Comparison of ENCODE assay signal across 19 cellular contexts in genomic region chr10:125003901-125004467, GRCh38.
DNase-seq lines count a peak whose midpoint lies in the region; ATAC-seq, FAIRE-seq and TF ChIP-seq lines count a peak whose summit lies in the region.
"Had no signal": no experiment of that assay in that cellular context is flagged by ENCODE, and none has a peak within 500 bp of the region (broad histone marks: within the 10 kb centered on the region; RNA-seq: fewer than 3 reads in every experiment).

No MANE protein-coding gene starts in this region.

- H3K23ac ChIP-seq in H9 (ENCODE audit: insufficient read length, low read depth, low read length) = no peak overlapping the region
- H3K23ac ChIP-seq in H1 (ENCODE audit: insufficient read length) = no peak overlapping the region

- H3F3A ChIP-seq in SK-N-SH (replicated peaks; ENCODE audit: insufficient read depth) = no peaks in the 10 kb centered on the region

- no peak overlapping the region for H2BK120ac ChIP-seq in H9 (ENCODE audit: low read depth, low read length, poor library complexity, severe bottlenecking)
- no peak overlapping the region for H2BK120ac ChIP-seq in H1 (replicated peaks; ENCODE audit: low read depth, low read length)

- no peak for TF ChIP-seq EP300 in SK-N-SH (IDR thresholded peaks at IDR 0.05; ENCODE audit: borderline replicate concordance in 1 of 2, low read depth in 1 of 2, low read length in 1 of 2)
- no peak for TF ChIP-seq EP300 in H1 (IDR thresholded peaks at IDR 0.05; ENCODE audit: borderline replicate concordance in 1 of 2, low read depth in 2 of 2, low read length in 2 of 2)

- intact Hi-C loops in posterior vena cava (cut with DNase I) (loop anchor here in 1 of 2 donors (10.0 kb wide), 1 partner anchor 51 kb away; no protein-coding TSS in a partner anchor), Calu3 (cut with micrococcal nuclease; ENCODE audit: unreplicated experiment) (no loop called here)

- H3K36me3 ChIP-seq in SK-N-SH (replicated peaks in 1 of 2; ENCODE audit: control insufficient read depth in 1 of 2, insufficient read depth in 2 of 2, low read length in 1 of 2) (peaks cover 0 to 51% of the 10 kb centered on the region in 2 experiments), H1 (ENCODE audit: control insufficient read depth in 2 of 4, insufficient read depth in 4 of 4, low read length in 3 of 4) (peaks cover 17 to 79% (median 32%) of the 10 kb centered on the region in 4 experiments; a peak in 7 of 8 replicates)

- no peak overlapping the region for H2BK15ac ChIP-seq in H9 (ENCODE audit: low read depth, low read length)
- no peak overlapping the region for H2BK15ac ChIP-seq in H1 (ENCODE audit: low read length)

- H2AFZ ChIP-seq in SK-N-SH (ENCODE audit: low read depth) (no peak overlapping the region), H9 (ENCODE audit: low read length) (no peak overlapping the region), H1 (ENCODE audit: low read length) (no peak overlapping the region)

- H3K4me1 Mint-ChIP-seq in H9 = peaks cover 11 to 20% of the 10 kb centered on the region in 2 experiments; a peak in 3 of 4 replicates
- H3K4me1 Mint-ChIP-seq in Calu3 (ENCODE audit: low read depth, unreplicated experiment) = peaks cover 7% of the 10 kb centered on the region

- no peak overlapping the region for H2BK5ac ChIP-seq in H9 (ENCODE audit: insufficient read length, low read length)
- H2BK5ac ChIP-seq in H1 (ENCODE audit: low read depth, low read length) = peak overlapping the region; percentile 71; the same call in 1 of the 2 replicates

- H3K4ac ChIP-seq in H9 (ENCODE audit: low read depth, low read length) = no peak overlapping the region
- no peak overlapping the region for H3K4ac ChIP-seq in H1 (replicated peaks; ENCODE audit: insufficient read length, low read depth, low read length)

- H4K5ac ChIP-seq in H9 (ENCODE audit: insufficient read length, low read depth, low read length) (no peak overlapping the region), H1 (ENCODE audit: insufficient read length, low read depth, low read length) (no peak overlapping the region)

- H4K91ac ChIP-seq in H9 (ENCODE audit: insufficient read length, low read depth, low read length) (no peak overlapping the region), H1 (replicated peaks; ENCODE audit: insufficient read length, low read length) (no peak overlapping the region)

- H3K18ac ChIP-seq in H9 (ENCODE audit: insufficient read length, low read depth, low read length) (no peak overlapping the region), H1 (ENCODE audit: extremely low read depth, low read length) (no peak overlapping the region)

- no peaks in the 10 kb centered on the region for H3K9me2 ChIP-seq in SK-N-SH

- H3K27me3 Mint-ChIP-seq in H9 (ENCODE audit: low read depth) (no peaks in the 10 kb centered on the region; the same call in 1 of the 2 replicates), Calu3 (ENCODE audit: unreplicated experiment) (no peaks in the 10 kb centered on the region)

- H3K23me2 ChIP-seq in H9 (ENCODE audit: insufficient read length, low read depth, low read length, poor library complexity, severe bottlenecking) = no peaks in the 10 kb centered on the region
- no peaks in the 10 kb centered on the region for H3K23me2 ChIP-seq in H1 (ENCODE audit: low read depth, low read length)

- H4K8ac ChIP-seq in H9 (replicated peaks; ENCODE audit: insufficient read length, low read depth, low read length) = no peak overlapping the region
- no peak overlapping the region; the same call in 1 of the 2 replicates for H4K8ac ChIP-seq in H1 (ENCODE audit: extremely low read depth, insufficient read depth, low read length)

- H4K20me1 ChIP-seq in SK-N-SH (ENCODE audit: insufficient read depth) (peaks cover 57% of the 10 kb centered on the region), H9 (ENCODE audit: control insufficient read depth, insufficient read depth, insufficient read length) (no peaks in the 10 kb centered on the region), H1 (replicated peaks in 1 of 2; ENCODE audit: control insufficient read depth in 1 of 2, insufficient read depth in 2 of 2, low read length in 2 of 2) (peaks cover 37 to 57% of the 10 kb centered on the region in 2 experiments)

- DNase-seq in SK-N-SH (peak; percentile 31), H9 (no peak), H1 (ENCODE audit: low read depth in 1 of 2, low spot score in 2 of 2) (no peak), posterior vena cava (ENCODE audit: low spot score) (peak; percentile 48), COR-L47 (lab: John Stamatoyannopoulos, UW) (no peak), Kasumi-1 (lab: John Stamatoyannopoulos, UW) (no peak), Calu3 (no peak)
- DNase-seq: anterior cingulate cortex; effector memory CD4-positive, alpha-beta T cell; NCI-H1436; NCI-H2171; NCI-H69; stimulated activated naive CD4-positive, alpha-beta T cell had no signal

- no peak for FAIRE-seq in H1 (lab: Jason Lieb, UNC)

- H3K4me3 Mint-ChIP-seq in H9 = no peak overlapping the region
- H3K4me3 Mint-ChIP-seq in Calu3 (ENCODE audit: low read depth, unreplicated experiment) = no peak overlapping the region
- H3K4me3 Mint-ChIP-seq: T-helper 2 cell treated with Interferon-gamma antibody and Interleukin-4, amounts not matched to agents 5 μg/mL and 100 μg/mL, for 36 hours had no signal

- H3K14ac ChIP-seq in H9 (ENCODE audit: insufficient read depth, low read length) (no peak overlapping the region), H1 (ENCODE audit: insufficient read length) (no peak overlapping the region)

- H2AK5ac ChIP-seq in H9 (ENCODE audit: insufficient read length, low read length) = no peak overlapping the region
- no peak overlapping the region for H2AK5ac ChIP-seq in H1 (ENCODE audit: low read depth, low read length)

- TF ChIP-seq RAD21 in SK-N-SH (IDR thresholded peaks at IDR 0.05; ENCODE audit: low read length) (no peak), H1 (IDR thresholded peaks at IDR 0.05 in 1 of 2, conservative IDR thresholded peaks at IDR 0.05 in 1 of 2; ENCODE audit: low read depth in 2 of 2, low read length in 2 of 2) (no peak)

- no peak overlapping the region for H3T11ph ChIP-seq in H9 (ENCODE audit: low read length)

- H3K27ac Mint-ChIP-seq in H9 (peak overlapping the region; percentile 18 to 81 (median 28); a peak in 3 of 7 replicates), Calu3 (ENCODE audit: unreplicated experiment) (no peak overlapping the region)
- H3K27ac Mint-ChIP-seq: T-helper 2 cell treated with Interferon-gamma antibody and Interleukin-4, amounts not matched to agents 5 μg/mL and 100 μg/mL, for 36 hours had no signal

- BruUV-seq in Calu3 (replicated peaks; lab: Mats Ljungman, UMichigan) = no TSS peak

- peaks cover 45 to 82% (median 68%) of the 10 kb centered on the region in 3 experiments for H3K36me3 Mint-ChIP-seq in H9 (ENCODE audit: insufficient read depth in 1 of 3, low read depth in 3 of 3)
- H3K36me3 Mint-ChIP-seq in Calu3 (ENCODE audit: insufficient read depth, unreplicated experiment) = peaks cover 10% of the 10 kb centered on the region

- CTCF ChIA-PET in SK-N-SH (lab: Yijun Ruan, JAX) (interaction anchor here (1.2 to 4.3 kb wide), 2 partner anchors 44 to 57 kb away, joined by 5 to 15 read pairs; no protein-coding TSS in a partner anchor), H1 (lab: Charles Lee; ENCODE audit: partially characterized antibody) (interaction anchor here (0.6 to 1.2 kb wide), 3 partner anchors 9 to 11 kb away, joined by 3 to 4 read pairs (median 3); no protein-coding TSS in a partner anchor), Calu3 (lab: Charles Lee) (no interaction called here)

- H3K4me3 ChIP-seq in SK-N-SH (ENCODE audit: low read depth in 2 of 2, low read length in 1 of 2) (no peak overlapping the region), H1 (ENCODE audit: extremely low read depth in 1 of 4, insufficient read depth in 2 of 4, low read depth in 3 of 4, low read length in 4 of 4) (no peak overlapping the region)
- H3K4me3 ChIP-seq: transverse colon had no signal

- H3K9me3 Mint-ChIP-seq in H9 (no peaks in the 10 kb centered on the region), Calu3 (ENCODE audit: low read depth, unreplicated experiment) (no peaks in the 10 kb centered on the region)
- H3K9me3 Mint-ChIP-seq: T-helper 2 cell treated with Interferon-gamma antibody and Interleukin-4, amounts not matched to agents 5 μg/mL and 100 μg/mL, for 36 hours had no signal

- peaks cover 5% of the 10 kb centered on the region for H3K79me1 ChIP-seq in H9 (ENCODE audit: insufficient read depth, low read depth, low read length, poor library complexity, severe bottlenecking)
- H3K79me1 ChIP-seq in H1 (ENCODE audit: low read depth, low read length) = peaks cover 30% of the 10 kb centered on the region

- H3K56ac ChIP-seq in H9 (ENCODE audit: insufficient read length, low read depth, low read length) (no peak overlapping the region), H1 (replicated peaks; ENCODE audit: insufficient read length, low read depth, low read length) (no peak overlapping the region)

- H3K9me3 ChIP-seq in SK-N-SH = no peaks in the 10 kb centered on the region
- no peaks in the 10 kb centered on the region for H3K9me3 ChIP-seq in H9 (ENCODE audit: control insufficient read depth, low read depth, low read length)
- H3K9me3 ChIP-seq in H1 (ENCODE audit: insufficient read depth in 2 of 2, low read depth in 1 of 2, low read length in 1 of 2) = no peaks in the 10 kb centered on the region
- H3K9me3 ChIP-seq: transverse colon had no signal

- H2BK12ac ChIP-seq in H9 (ENCODE audit: insufficient read length, low read depth, low read length) (no peak overlapping the region), H1 (ENCODE audit: low read depth, low read length) (no peak overlapping the region)

- H3K4me2 ChIP-seq in SK-N-SH = no peak overlapping the region
- no peak overlapping the region for H3K4me2 ChIP-seq in H9 (ENCODE audit: insufficient read depth, insufficient read length, low read length)
- H3K4me2 ChIP-seq in H1 (ENCODE audit: insufficient read depth in 1 of 2, low read depth in 2 of 2, low read length in 2 of 2) = no peak overlapping the region

- peaks cover 33% of the 10 kb centered on the region for H3K79me2 ChIP-seq in SK-N-SH (ENCODE audit: insufficient read depth)
- H3K79me2 ChIP-seq in H9 (ENCODE audit: insufficient read depth, low read length) = peaks cover 17% of the 10 kb centered on the region; the same call in 1 of the 2 replicates
- H3K79me2 ChIP-seq in H1 (ENCODE audit: control insufficient read depth in 1 of 2, insufficient read depth in 2 of 2, low read length in 2 of 2) = peaks cover 0 to 77% of the 10 kb centered on the region in 2 experiments; a peak in 2 of 4 replicates

- TF ChIP-seq POLR2A in H1 (IDR thresholded peaks at IDR 0.05; ENCODE audit: control extremely low read depth in 1 of 2, low read depth in 2 of 2, low read length in 2 of 2) = no peak

- peak overlapping the region in 1 of 2 experiments; percentile 50; a peak in 1 of 4 replicates for H3K27ac ChIP-seq in SK-N-SH (ENCODE audit: low read depth in 2 of 2, low read length in 1 of 2)
- H3K27ac ChIP-seq in H9 (ENCODE audit: insufficient read length, low read depth, low read length) = no peak overlapping the region
- no peak overlapping the region for H3K27ac ChIP-seq in H1 (ENCODE audit: low read depth, low read length)
- H3K27ac ChIP-seq: 22Rv1, transverse colon had no signal

- no peak overlapping the region for H3K9ac ChIP-seq in SK-N-SH
- H3K9ac ChIP-seq in H9 (ENCODE audit: extremely low read depth, insufficient read length, low read length) = no peak overlapping the region
- no peak overlapping the region; a peak in 1 of 7 replicates for H3K9ac ChIP-seq in H1 (replicated peaks in 1 of 4; ENCODE audit: extremely low read depth in 1 of 4, low read depth in 3 of 4, low read length in 3 of 4)

- TF ChIP-seq CTCF in SK-N-SH (IDR thresholded peaks at IDR 0.05) (no peak), H9 (conservative IDR thresholded peaks at IDR 0.05) (no peak), H1 (IDR thresholded peaks at IDR 0.05; ENCODE audit: control extremely low read depth in 1 of 3, insufficient read depth in 1 of 3, low read depth in 1 of 3, low read length in 3 of 3) (no peak), Calu3 (IDR thresholded peaks at IDR 0.05; ENCODE audit: unreplicated experiment) (no peak)

- H3K4me1 ChIP-seq in SK-N-SH (ENCODE audit: control insufficient read depth in 1 of 2, insufficient read depth in 2 of 2, low read depth in 1 of 2, low read length in 1 of 2) (peaks cover 0 to 95% of the 10 kb centered on the region in 2 experiments; a peak in 2 of 4 replicates), H9 (ENCODE audit: insufficient read depth, low read length) (no peaks in the 10 kb centered on the region), H1 (replicated peaks in 1 of 4; ENCODE audit: control insufficient read depth in 3 of 4, insufficient read depth in 4 of 4, low read length in 3 of 4) (peaks cover 0 to 4% (median 0%) of the 10 kb centered on the region in 4 experiments; a peak in 1 of 7 replicates)

- H2BK20ac ChIP-seq in H9 (ENCODE audit: low read depth, low read length, poor library complexity, severe bottlenecking) (no peak overlapping the region), H1 (ENCODE audit: low read length) (no peak overlapping the region)

- H3K27me3 ChIP-seq in SK-N-SH (ENCODE audit: insufficient read depth) (no peaks in the 10 kb centered on the region), H9 (ENCODE audit: insufficient read depth, low read length) (no peaks in the 10 kb centered on the region), H1 (replicated peaks in 1 of 4; ENCODE audit: control insufficient read depth in 3 of 4, extremely low read depth in 1 of 4, insufficient read depth in 3 of 4, low read length in 3 of 4) (no peaks in the 10 kb centered on the region)
- H3K27me3 ChIP-seq: transverse colon had no signal

- WGBS in SK-N-SH (ENCODE audit: low lambda C conversion rate) = 95% methylated on average over 11 of the region's 14 CpGs
- no CpG with 5 or more reads among the region's 14 CpGs for WGBS in H9 (ENCODE audit: extremely low coverage, insufficient read length, low lambda C conversion rate)
- 90% methylated on average over 14 of the region's 14 CpGs; no CpG with 5 or more reads in 1 of the 2 experiments for WGBS in H1 (ENCODE audit: extremely low coverage in 1 of 2, insufficient coverage in 1 of 2, insufficient read length in 1 of 2, insufficient replicate concordance in 2 of 2, low coverage in 1 of 2, low lambda C conversion rate in 2 of 2, missing lambda C conversion rate in 1 of 2), 2 experiments

- ATAC-seq in SK-N-SH treated with all-trans-retinoic acid at 6 μM for 48 hours = no peak
- ATAC-seq: left colon, sciatic nerve had no signal

- POLR2A ChIA-PET in SK-N-SH (lab: Yijun Ruan, JAX) = no interaction called here
- POLR2A ChIA-PET in H1 (lab: Charles Lee; ENCODE audit: partially characterized antibody) = no interaction called here

Comparison
In these comparisons a context has a peak if more than half of its experiments do, and no peak if none do; other contexts are left out.
1. DNase-seq: peak in SK-N-SH (single experiment) and posterior vena cava (single experiment); none in H9 (single experiment), H1 (0 of 2), COR-L47 (single experiment), Kasumi-1 (0 of 2) and Calu3 (single experiment).